ENCODE assay signal across 8 cellular contexts in the genomic region with DNA sequence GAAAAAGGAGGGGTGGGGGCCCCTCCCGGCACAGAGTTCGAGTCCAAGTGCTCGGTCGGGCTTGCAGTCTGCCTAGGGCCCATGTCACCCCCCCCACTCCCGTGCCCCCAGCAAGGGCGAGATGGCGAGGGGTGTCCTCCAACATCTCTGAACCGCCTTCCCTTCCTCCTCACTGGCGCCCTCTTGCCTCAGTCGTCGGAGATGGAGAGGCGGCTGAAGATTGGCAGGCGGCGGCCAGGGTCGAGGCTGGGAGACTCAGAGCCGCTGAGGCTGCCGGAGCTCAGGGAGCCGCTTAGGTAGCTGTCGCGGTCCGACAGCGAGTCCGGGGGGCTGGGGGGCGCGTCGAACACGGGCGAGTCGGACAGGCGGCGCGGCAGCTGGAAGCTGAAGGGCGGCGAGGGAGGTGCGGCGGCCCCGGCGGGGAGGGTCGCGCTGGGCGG. TPM values are rescaled to one million over a fixed set of nuclear protein-coding genes. Genes with fewer than 3 reads are reported as not detected.
A peak's percentile ranks its signal among the peaks of the same experiment; 100 is the strongest.
DNase-seq lines count a peak whose midpoint lies in the region; ATAC-seq, FAIRE-seq and TF ChIP-seq lines count a peak whose summit lies in the region.

No MANE protein-coding gene starts in this region.

- ATAC-seq in GM18517 (IDR thresholded peaks at IDR 0.05; ENCODE audit: unreplicated experiment) (no peak), GM19351 (IDR thresholded peaks at IDR 0.05; ENCODE audit: unreplicated experiment) (no peak)

- WGBS in small intestine, 3 donors = 0 to 2% (median 1%) methylated on average over 24 to 41 of the region's 41 CpGs

- in situ Hi-C loops in ACHN (cut with HindIII; ENCODE audit: low pct_ligation_motif_present, low pct_unique_long_range_greater_than_20kb, low sequenced_read_pairs) = no loop called here
- in situ Hi-C loops in astrocyte of the spinal cord (cut with HindIII; ENCODE audit: low sequenced_read_pairs) = no loop called here

- DNase-seq in ACHN (peak; percentile 80), HFF-Myc (ENCODE audit: extremely low read depth, low read depth) (no peak), T-helper 9 cell (peak; percentile 50), astrocyte of the spinal cord (ENCODE audit: low read depth, low spot score) (peak; percentile 80), small intestine (peak; percentile 78)

- peaks cover 26% of the 10 kb centered on the region for H3K36me3 ChIP-seq in iPS-18a (ENCODE audit: control insufficient read depth, low read depth, low read length)
- H3K36me3 ChIP-seq in small intestine (ENCODE audit: control insufficient read depth in 2 of 2, insufficient read depth in 2 of 2, low read length in 2 of 2) = peaks cover 17 to 18% of the 10 kb centered on the region in 2 donors

- H3K4me3 ChIP-seq in HFF-Myc (replicated peaks; ENCODE audit: low read depth, low read length) (peak overlapping the region; percentile 74), astrocyte of the spinal cord (ENCODE audit: low read depth, low read length) (peak overlapping the region; percentile 67), iPS-18a (ENCODE audit: low read length) (peak overlapping the region; percentile 83), small intestine (ENCODE audit: low read depth in 1 of 2, low read length in 2 of 2) (peak overlapping the region; percentile 87 to 92)

- peak; percentile 19 for TF ChIP-seq CTCF in HFF-Myc (IDR thresholded peaks at IDR 0.05; ENCODE audit: low read depth, low read length, missing control alignments)
- peak; percentile 61 for TF ChIP-seq CTCF in astrocyte of the spinal cord (IDR thresholded peaks at IDR 0.05; ENCODE audit: low read depth, low read length)

- H3K27ac ChIP-seq in iPS-18a (ENCODE audit: low read length) (no peak overlapping the region), small intestine (ENCODE audit: low read depth in 1 of 2, low read length in 1 of 2) (peak overlapping the region; percentile 98 to 100)

- H3K9me3 ChIP-seq in iPS-18a (ENCODE audit: control insufficient read depth, low read depth, low read length) (no peaks in the 10 kb centered on the region), small intestine (ENCODE audit: control insufficient read depth, low read depth) (no peaks in the 10 kb centered on the region)

- H3K27me3 ChIP-seq in iPS-18a (ENCODE audit: control insufficient read depth, insufficient read depth, low read length) (no peaks in the 10 kb centered on the region), small intestine (ENCODE audit: control insufficient read depth in 2 of 2, insufficient read depth in 2 of 2, low read length in 2 of 2) (no peaks in the 10 kb centered on the region)

- FAIRE-seq in small intestine (lab: Jason Lieb, UNC) = no peak

- H3K9ac ChIP-seq in iPS-18a (ENCODE audit: low read length) = peak overlapping the region; percentile 42

- H3K4me1 ChIP-seq in iPS-18a (ENCODE audit: control insufficient read depth, low read depth, low read length) (peaks cover 52% of the 10 kb centered on the region), small intestine (ENCODE audit: control insufficient read depth in 2 of 2, insufficient read depth in 1 of 2, low read depth in 1 of 2, low read length in 1 of 2) (peaks cover 3 to 5% of the 10 kb centered on the region in 2 donors)

RNA-seq across cellular contexts. Expression of gene ZFP36L2, which starts 2.3 kb away (rescaled TPM):
- 10 to 100 TPM; 62.1 to 98.9 (median 98.8) TPM for polyA plus RNA-seq in small intestine
